22 cellular contexts compared by ENCODE assay signal in the genomic region with DNA sequence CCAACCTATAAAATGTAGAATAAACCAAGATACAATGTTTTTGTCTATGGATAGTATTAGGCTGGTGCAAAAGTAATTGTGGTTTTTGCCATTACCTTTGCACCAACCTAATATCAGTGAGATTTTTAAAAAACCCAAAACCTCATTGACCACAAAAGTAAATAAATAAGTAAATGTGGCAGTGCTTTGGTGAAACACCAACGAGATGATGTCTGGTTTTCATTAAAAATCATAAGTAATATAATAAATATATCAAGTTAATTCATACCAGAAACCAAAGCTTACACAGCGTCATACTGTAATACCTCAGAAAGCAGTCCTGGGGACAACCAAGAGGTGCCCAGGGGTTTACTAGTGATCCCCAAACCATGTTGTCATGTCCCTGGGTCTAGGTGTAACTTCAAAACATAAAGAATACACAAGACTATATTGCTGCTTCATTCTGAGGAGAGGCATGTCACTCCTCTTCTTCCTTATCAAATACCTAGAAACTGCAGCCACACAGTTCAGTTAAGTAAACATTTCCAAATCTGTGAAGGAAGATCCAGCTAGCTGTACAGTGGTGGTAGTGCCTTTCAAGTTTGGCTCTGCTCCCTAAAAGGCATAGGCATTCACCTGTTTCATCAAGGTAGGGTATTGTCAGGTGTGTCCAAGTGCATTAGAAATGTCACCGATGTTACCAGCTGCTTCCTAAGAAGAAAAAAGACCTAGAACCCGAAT. TPM values are rescaled to one million over a fixed set of nuclear protein-coding genes. Genes with fewer than 3 reads are reported as not detected.
A peak's percentile ranks its signal among the peaks of the same experiment; 100 is the strongest.
DNase-seq lines count a peak whose midpoint lies in the region; ATAC-seq, FAIRE-seq and TF ChIP-seq lines count a peak whose summit lies in the region.
"Had no signal": no experiment of that assay in that cellular context is flagged by ENCODE, and none has a peak within 500 bp of the region (broad histone marks: within the 10 kb centered on the region; RNA-seq: fewer than 3 reads in every experiment).

No MANE protein-coding gene starts in this region.

- H3K4me2 ChIP-seq in K562 (ENCODE audit: insufficient read depth, low read length): peak overlapping the region; percentile 34; the same call in 1 of the 2 replicates
- H3K4me2 ChIP-seq in PC-3 (ENCODE audit: low read length): no peak overlapping the region

- POLR2A ChIA-PET in HEK293 (lab: Yijun Ruan, JAX) (no interaction called here), K562 (lab: Yijun Ruan, JAX) (no interaction called here), PC-3 (lab: Charles Lee; ENCODE audit: unreplicated experiment) (no interaction called here)

- no peak for TF ChIP-seq POLR2A in K562 (conservative IDR thresholded peaks at IDR 0.05)

- H3K9ac ChIP-seq in K562 (ENCODE audit: insufficient read depth in 1 of 2, low read depth in 2 of 2, low read length in 2 of 2) (no peak overlapping the region), PC-3 (ENCODE audit: low read length) (no peak overlapping the region)
- H3K9ac ChIP-seq: GM23248 had no signal

- H3K27me3 ChIP-seq in K562 (ENCODE audit: control insufficient read depth in 2 of 2, insufficient read depth in 2 of 2, low read length in 2 of 2) (no peaks in the 10 kb centered on the region), PC-3 (ENCODE audit: low read length) (no peaks in the 10 kb centered on the region)

- H3K9me1 ChIP-seq in K562 (ENCODE audit: control insufficient read depth, insufficient read depth, low read length): no peaks in the 10 kb centered on the region

- ATAC-seq in K562 (peak; percentile 60), PC-3 (no peak)
- ATAC-seq: GM12878 had no signal

- in situ Hi-C loops in K562 (cut with MboI): no loop called here

- 5% methylated on average over 4 of the region's 4 CpGs for WGBS in K562 (ENCODE audit: insufficient coverage, low coverage, missing lambda C conversion rate)

- no peak overlapping the region for H3K27ac ChIP-seq in HEK293 (ENCODE audit: extremely low read depth, low read depth, low read length)
- H3K27ac ChIP-seq in K562 (ENCODE audit: extremely low read depth, low read depth, low read length): no peak overlapping the region
- H3K27ac ChIP-seq in PC-3 (ENCODE audit: low read length): no peak overlapping the region
- no peak overlapping the region for H3K27ac ChIP-seq in substantia nigra (ENCODE audit: low read depth, low read length, poor library complexity, severe bottlenecking)
- H3K27ac ChIP-seq: GM23248 had no signal

- CTCF ChIA-PET in HEK293 (lab: Yijun Ruan, JAX): no interaction called here
- CTCF ChIA-PET in K562 (lab: Yijun Ruan, JAX; ENCODE audit: low intra/inter-chr PET ratio): no interaction called here
- CTCF ChIA-PET in PC-3 (lab: Charles Lee): no interaction called here

- no peak for TF ChIP-seq RAD21 in K562 (CRISPR knock-in tag; conservative IDR thresholded peaks at IDR 0.05 in 1 of 2, IDR thresholded peaks at IDR 0.05 in 1 of 2)

- TF ChIP-seq CTCF in HEK293 (tag by site-specific recombination; IDR thresholded peaks at IDR 0.05) (no peak), K562 (IDR thresholded peaks at IDR 0.05 in 2 of 3, conservative IDR thresholded peaks at IDR 0.05 in 1 of 3; ENCODE audit: insufficient read depth in 2 of 3, low read depth in 1 of 3, low read length in 3 of 3) (no peak), fibroblast of mammary gland (conservative IDR thresholded peaks at IDR 0.05; ENCODE audit: control insufficient read depth, insufficient read depth, low read depth, low read length) (no peak), PC-3 (conservative IDR thresholded peaks at IDR 0.05; ENCODE audit: low read depth, low read length) (no peak)

- no peak overlapping the region for H3K4me3 ChIP-seq in HEK293 (ENCODE audit: low read depth, low read length)
- no peak overlapping the region for H3K4me3 ChIP-seq in K562
- H3K4me3 ChIP-seq in fibroblast of mammary gland (ENCODE audit: control insufficient read depth, low read depth, low read length): no peak overlapping the region
- H3K4me3 ChIP-seq in PC-3 (ENCODE audit: low read length): no peak overlapping the region
- H3K4me3 ChIP-seq: GM12878, GM23248 had no signal

- H4K20me1 ChIP-seq in K562 (replicated peaks; ENCODE audit: control insufficient read depth, insufficient read depth, low read length) (no peaks in the 10 kb centered on the region), PC-3 (ENCODE audit: low read length) (no peaks in the 10 kb centered on the region)

- H3K4me1 ChIP-seq in HEK293 (ENCODE audit: control insufficient read depth, insufficient read depth, low read length) (no peaks in the 10 kb centered on the region), K562 (replicated peaks in 1 of 2; ENCODE audit: control insufficient read depth in 2 of 2, insufficient read depth in 2 of 2, low read length in 2 of 2) (peaks cover 0 to 7% of the 10 kb centered on the region in 2 experiments; a peak in 4 of 5 replicates), PC-3 (ENCODE audit: insufficient read depth, low read length) (peaks cover 39% of the 10 kb centered on the region)

- intact Hi-C loops in K562 (cut with micrococcal nuclease) (loop anchor here (5.0 to 10.0 kb wide), 2 partner anchors 460 to 1407 kb away; no protein-coding TSS in a partner anchor), PC-3 (cut with micrococcal nuclease) (loop anchor here (5.0 to 10.0 kb wide), 2 partner anchors 347 to 600 kb away; no protein-coding TSS in a partner anchor)

- H3K36me3 ChIP-seq in HEK293 (ENCODE audit: control insufficient read depth in 2 of 2, insufficient read depth in 1 of 2, low read length in 2 of 2): no peaks in the 10 kb centered on the region
- H3K36me3 ChIP-seq in K562 (ENCODE audit: control insufficient read depth, insufficient read depth, low read length): no peaks in the 10 kb centered on the region
- no peaks in the 10 kb centered on the region for H3K36me3 ChIP-seq in PC-3 (ENCODE audit: low read depth, low read length)

- no peak for TF ChIP-seq EP300 in K562 (IDR thresholded peaks at IDR 0.05; ENCODE audit: low read length)

- H3F3A ChIP-seq in PC-3 (ENCODE audit: low read length, unreplicated experiment): no peaks in the 10 kb centered on the region

- DNase-seq in OCI-M1 (lab: John Stamatoyannopoulos, UW) (peak; percentile 16), K562 (ENCODE audit: extremely low read depth in 1 of 4, low spot score in 3 of 4) (peak in 2 of 4 experiments; percentile 8 to 16), fibroblast of mammary gland (ENCODE audit: low read depth) (peak; percentile 36), NCI-H226 (no peak), nucleus accumbens (lab: John Stamatoyannopoulos, UW) (no peak), PC-3 (no peak), substantia nigra (lab: John Stamatoyannopoulos, UW) (no peak)
- DNase-seq: C1 segment of cervical spinal cord; Calu3; CD4-positive, alpha-beta memory T cell; COR-L47; DMS79; EL; GDM1; GM23248; H7; HCEC 1CT had no signal

- H3K79me2 ChIP-seq in K562 (ENCODE audit: control insufficient read depth, insufficient read depth, low read length): no peaks in the 10 kb centered on the region
- no peaks in the 10 kb centered on the region for H3K79me2 ChIP-seq in PC-3 (ENCODE audit: low read length)

- H3K9me2 ChIP-seq in PC-3 (replicated peaks; ENCODE audit: low read length): no peaks in the 10 kb centered on the region

- H2AFZ ChIP-seq in K562 (ENCODE audit: low read depth, low read length) (no peak overlapping the region), PC-3 (ENCODE audit: low read length) (no peak overlapping the region)
- H2AFZ ChIP-seq: GM23248 had no signal

- H3K9me3 ChIP-seq in HEK293 (ENCODE audit: control insufficient read depth, insufficient read depth, low read depth, low read length) (no peaks in the 10 kb centered on the region), K562 (replicated peaks; ENCODE audit: control insufficient read depth, insufficient read depth, low read depth, low read length) (no peaks in the 10 kb centered on the region), PC-3 (ENCODE audit: low read length) (no peaks in the 10 kb centered on the region)

- BruUV-seq in K562 (replicated peaks; lab: Mats Ljungman, UMichigan) (no TSS peak), PC-3 (replicated peaks; lab: Mats Ljungman, UMichigan) (no TSS peak)

- peak; percentile 26 for FAIRE-seq in K562 (lab: Jason Lieb, UNC)
- FAIRE-seq: GM12878, GM19239, H1 had no signal

TF ChIP-seq in K562, 482 proteins besides CTCF, POLR2A, EP300 and RAD21 (continues in another document):
- TF ChIP-seq ARID1B (IDR thresholded peaks at IDR 0.05): peak; percentile 31; the same call in 1 of the 2 replicates
- peak; percentile 40; the same call in 1 of the 2 replicates for TF ChIP-seq STAT5A (IDR thresholded peaks at IDR 0.05; ENCODE audit: borderline replicate concordance, low read length)
- peak in 1 of 2 experiments; percentile 77; a peak in 2 of 4 replicates for TF ChIP-seq FOXA3 (CRISPR knock-in tag; conservative IDR thresholded peaks at IDR 0.05 in 1 of 2, IDR thresholded peaks at IDR 0.05 in 1 of 2)
- TF ChIP-seq HMBOX1 (IDR thresholded peaks at IDR 0.05): no peak

RNA-seq across cellular contexts. Expression of gene ZC3H11B, which starts 51.6 kb away (rescaled TPM):
- 0.30 TPM in 1 of 2 replicates, not detected in the other for total RNA-seq in K562 (2011; cell fraction: chromatin; rRNA removed; ENCODE audit: low replicate concordance)
- not detected in 2 replicates for total RNA-seq in K562 (2011; cell fraction: nucleolus; rRNA removed)
- 0.29 TPM in 1 of 2 replicates, not detected in the other for total RNA-seq in K562 (2011; cell fraction: nucleoplasm; rRNA removed)
- total RNA-seq in K562 (2014; rRNA removed) (0.12 TPM in 1 of 2 replicates, not detected in the other), K562 (2014; rRNA removed; fragmentation: Illumina TruSeq; extraction: Trizol) (0.11 TPM in 1 of 2 replicates, not detected in the other), K562 (2015; rRNA removed; fragmentation: Illumina TruSeq; extraction: Trizol) (not detected in 2 replicates), K562 (2021) (0.13 TPM in 1 of 2 replicates, not detected in the other), PC-3 (2014; rRNA removed) (not detected in 2 replicates)
- polyA plus RNA-seq in K562 (2011; rRNA removed) (0.22 and 0.38 TPM in 2 replicates), K562 (2014; fragmentation: Illumina TruSeq; extraction: Trizol) (0.10 TPM in 1 of 2 replicates, not detected in the other), K562 (2014; fragmentation: Nextera tagmentation; extraction: Ambion mirVana) (under 1 TPM in 1 of 2 experiments, not detected in 1; 0.07 TPM), K562 (2014; rRNA removed) (not detected in 2 replicates)
- 0.06 and 0.07 TPM in 2 replicates for polyA plus RNA-seq in K562 (2011; cell fraction: cytosol; rRNA removed)
- 0.17 and 0.34 TPM in 2 replicates for polyA plus RNA-seq in K562 (2011; cell fraction: nucleus; rRNA removed)
- polyA plus RNA-seq in K562 (2012): 0.07 and 0.08 TPM in 2 replicates
- 0.21 and 0.39 TPM in 2 replicates for polyA minus RNA-seq in K562 (2011; rRNA and poly(A)+ RNA removed)
- not detected in 2 replicates for polyA minus RNA-seq in K562 (2011; cell fraction: cytosol; rRNA and poly(A)+ RNA removed)
- polyA minus RNA-seq in K562 (2011; cell fraction: nucleus; rRNA and poly(A)+ RNA removed): 0.22 TPM in 1 of 2 replicates, not detected in the other
- total RNA-seq: Calu3; CD4-positive, alpha-beta memory T cell; GM23248; H1 had no signal
- polyA plus RNA-seq: BJ; CD4-positive, alpha-beta memory T cell; GM23248 had no signal

Comparison
In these comparisons a context has a peak if more than half of its experiments do, and no peak if none do; other contexts are left out.
1. DNase-seq: peak in OCI-M1 (single experiment) and fibroblast of mammary gland (single experiment); none in NCI-H226 (single experiment), nucleus accumbens (0 of 56), PC-3 (single experiment) and substantia nigra (0 of 49).